ENCODE assay signal across 8 cellular contexts in genomic region chr20:49608752-49609670, GRCh38. TPM values are rescaled to one million over a fixed set of nuclear protein-coding genes. Genes with fewer than 3 reads are reported as not detected.
DNase-seq lines count a peak whose midpoint lies in the region; ATAC-seq, FAIRE-seq and TF ChIP-seq lines count a peak whose summit lies in the region.

No MANE protein-coding gene starts in this region.

- no peak overlapping the region for H3K4me3 Mint-ChIP-seq in activated naive CD4-positive, alpha-beta T cell treated with anti-CD3 and anti-CD28 coated beads, Interleukin-2, amount 10 ng/mL, durations not matched to agents 7 days and 5 days

- peaks cover 26% of the 10 kb centered on the region for H3K27me3 Mint-ChIP-seq in activated naive CD4-positive, alpha-beta T cell treated with anti-CD3 and anti-CD28 coated beads, Interleukin-2, amount 10 ng/mL, durations not matched to agents 7 days and 5 days

- H3K27ac ChIP-seq in A549 (peak overlapping the region; percentile 48 to 50; a peak in 4 of 6 replicates), heart left ventricle (no peak overlapping the region), rectal smooth muscle tissue (ENCODE audit: low read depth, low read length) (no peak overlapping the region)

- POLR2A ChIA-PET in A549 (lab: Yijun Ruan, JAX): interaction anchor here (0.7 kb wide), 1 partner anchor 67 kb away, joined by 3 read pairs; no protein-coding TSS in a partner anchor

- H3K9me2 ChIP-seq in Loucy (replicated peaks; ENCODE audit: low read depth, low read length): no peaks in the 10 kb centered on the region

- no peak for TF ChIP-seq POLR2A in A549 (IDR thresholded peaks at IDR 0.05; ENCODE audit: low read length)
- no peak for TF ChIP-seq POLR2A in heart left ventricle (IDR thresholded peaks at IDR 0.05)

- CTCF ChIA-PET in A549 (lab: Yijun Ruan, JAX): interaction anchor here (0.5 to 12.7 kb wide), 101 partner anchors 9 to 363 kb away, joined by 3 to 546 read pairs (median 4); partner anchors contain the start of genes B4GALT5 and SLC9A8
- CTCF ChIA-PET in activated naive CD4-positive, alpha-beta T cell treated with anti-CD3 and anti-CD28 coated beads, Interleukin-2, amount 10 ng/mL, durations not matched to agents 7 days and 5 days (lab: Charles Lee): interaction anchor here (0.6 to 16.8 kb wide), 34 partner anchors 11 to 462 kb away, joined by 3 to 532 read pairs (median 4); partner anchors contain the start of gene SLC9A8

- peaks cover 36% of the 10 kb centered on the region for H3K4me1 Mint-ChIP-seq in activated naive CD4-positive, alpha-beta T cell treated with anti-CD3 and anti-CD28 coated beads, Interleukin-2, amount 10 ng/mL, durations not matched to agents 7 days and 5 days

- H3K4me2 ChIP-seq in A549 (peak overlapping the region; percentile 92), Loucy (ENCODE audit: low read depth, low read length, poor library complexity, severe bottlenecking) (peak overlapping the region; percentile 73)

- peak overlapping the region; percentile 20 for H3K27ac Mint-ChIP-seq in activated naive CD4-positive, alpha-beta T cell treated with anti-CD3 and anti-CD28 coated beads, Interleukin-2, amount 10 ng/mL, durations not matched to agents 7 days and 5 days

- FAIRE-seq in A549 (lab: Jason Lieb, UNC): no peak

- intact Hi-C loops in heart left ventricle (cut with DNase I): loop anchor here (1.0 to 10.0 kb wide), 6 partner anchors 66 to 277 kb away; no protein-coding TSS in a partner anchor

- TF ChIP-seq EP300 in A549 (IDR thresholded peaks at IDR 0.05): no peak

- DNase-seq in A549 (ENCODE audit: low read depth in 1 of 2, low spot score in 1 of 2) (peak; percentile 76 to 79), heart left ventricle (peak; percentile 58 to 84 (median 70))
- peak; percentile 87 for DNase-seq in activated naive CD4-positive, alpha-beta T cell treated with anti-CD3 and anti-CD28 coated beads, Interleukin-2, amount 10 ng/mL, durations not matched to agents 7 days and 5 days

- H3K36me3 Mint-ChIP-seq in activated naive CD4-positive, alpha-beta T cell treated with anti-CD3 and anti-CD28 coated beads, Interleukin-2, amount 10 ng/mL, durations not matched to agents 7 days and 5 days: peaks cover 10% of the 10 kb centered on the region

- H3K4me1 ChIP-seq in A549 (peaks cover 30% of the 10 kb centered on the region), Loucy (ENCODE audit: insufficient read depth, low read length, poor library complexity, severe bottlenecking) (no peaks in the 10 kb centered on the region), heart left ventricle (peaks cover 0 to 32% (median 14%) of the 10 kb centered on the region in 12 donors), rectal smooth muscle tissue (ENCODE audit: control insufficient read depth, insufficient read depth, low read length) (peaks cover 4% of the 10 kb centered on the region)

- H3K36me3 ChIP-seq in Loucy (ENCODE audit: insufficient read depth, low read length) (no peaks in the 10 kb centered on the region), heart left ventricle (no peaks in the 10 kb centered on the region), rectal smooth muscle tissue (ENCODE audit: control insufficient read depth, insufficient read depth, low read length) (no peaks in the 10 kb centered on the region)

- H3K27me3 ChIP-seq in Loucy (ENCODE audit: insufficient read depth, low read length, poor library complexity, severe bottlenecking) (no peaks in the 10 kb centered on the region), heart left ventricle (peaks cover 0 to 8% (median 0%) of the 10 kb centered on the region in 9 donors), rectal smooth muscle tissue (ENCODE audit: control insufficient read depth, insufficient read depth, low read length) (no peaks in the 10 kb centered on the region)

- no peaks in the 10 kb centered on the region for H3F3A ChIP-seq in Loucy (ENCODE audit: low read depth)

- H3K79me2 ChIP-seq in Loucy (ENCODE audit: insufficient read depth, low read length): no peaks in the 10 kb centered on the region

- TF ChIP-seq CTCF in A549 (IDR thresholded peaks at IDR 0.05) (peak; percentile 98), Loucy (conservative IDR thresholded peaks at IDR 0.05; ENCODE audit: low read length) (peak; percentile 94), heart left ventricle (IDR thresholded peaks at IDR 0.05) (peak; percentile 93 to 99 (median 96))

- H3K4me3 ChIP-seq in A549: peak overlapping the region; percentile 22; the same call in 1 of the 3 replicates
- H3K4me3 ChIP-seq in Loucy (ENCODE audit: low read length, poor library complexity, severe bottlenecking): peak overlapping the region; percentile 65
- peak overlapping the region in 1 of 12 donors; percentile 16 for H3K4me3 ChIP-seq in heart left ventricle
- peak overlapping the region; percentile 35 for H3K4me3 ChIP-seq in rectal smooth muscle tissue (ENCODE audit: low read length)

- 8% methylated on average over 17 of the region's 17 CpGs for WGBS in A549 (ENCODE audit: missing lambda C conversion rate)
- WGBS in heart left ventricle, 4 donors: 7 to 14% (median 9%) methylated on average over 12 to 17 of the region's 17 CpGs

- no peaks in the 10 kb centered on the region for H4K20me1 ChIP-seq in Loucy (ENCODE audit: insufficient read depth, low read length, poor library complexity, severe bottlenecking)

- peak; percentile 95 to 96 for TF ChIP-seq RAD21 in A549 (conservative IDR thresholded peaks at IDR 0.05 in 1 of 2, IDR thresholded peaks at IDR 0.05 in 1 of 2)

- H3K9me3 ChIP-seq in A549 (no peaks in the 10 kb centered on the region), Loucy (ENCODE audit: insufficient read depth, low read depth, low read length) (no peaks in the 10 kb centered on the region), heart left ventricle (no peaks in the 10 kb centered on the region)

- ATAC-seq in A549: peak; percentile 58 to 66
- peak; percentile 59 for ATAC-seq in GM18498 (IDR thresholded peaks at IDR 0.05; ENCODE audit: unreplicated experiment)
- peak; percentile 79 for ATAC-seq in SK-N-SH treated with all-trans-retinoic acid at 6 μM for 48 hours
- peak; percentile 23 to 73 (median 50) for ATAC-seq in heart left ventricle
- no peak for ATAC-seq in HG02884 (IDR thresholded peaks at IDR 0.05; ENCODE audit: unreplicated experiment)

- H2AFZ ChIP-seq in Loucy (ENCODE audit: low read length): peak overlapping the region; percentile 85

- H3K9me3 Mint-ChIP-seq in activated naive CD4-positive, alpha-beta T cell treated with anti-CD3 and anti-CD28 coated beads, Interleukin-2, amount 10 ng/mL, durations not matched to agents 7 days and 5 days: no peaks in the 10 kb centered on the region

- H3K9ac ChIP-seq in Loucy (ENCODE audit: low read depth, low read length, poor library complexity, severe bottlenecking) (no peak overlapping the region), rectal smooth muscle tissue (ENCODE audit: low read length) (no peak overlapping the region)

TF ChIP-seq in A549, 52 proteins besides CTCF, POLR2A, EP300 and RAD21:
- TF ChIP-seq FOSB (CRISPR knock-in tag; IDR thresholded peaks at IDR 0.05) (no peak), SMC3 (IDR thresholded peaks at IDR 0.05) (peak; percentile 96)
- TF ChIP-seq, protein P1, sequence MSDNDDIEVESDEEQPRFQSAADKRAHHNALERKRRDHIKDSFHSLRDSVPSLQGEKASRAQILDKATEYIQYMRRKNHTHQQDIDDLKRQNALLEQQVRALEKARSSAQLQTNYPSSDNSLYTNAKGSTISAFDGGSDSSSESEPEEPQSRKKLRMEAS (IDR thresholded peaks at IDR 0.05): peak; percentile 61

TF ChIP-seq in SK-N-SH treated with all-trans-retinoic acid at 6 μM for 48 hours, 23 proteins besides CTCF, POLR2A, EP300 and RAD21:
- peak; percentile 70; the same call in 1 of the 2 replicates for TF ChIP-seq SNAI2 (CRISPR knock-in tag; IDR thresholded peaks at IDR 0.05)
- no peak for TF ChIP-seq RARB (CRISPR knock-in tag; IDR thresholded peaks at IDR 0.05)
- no peak for TF ChIP-seq ZNF70 (CRISPR knock-in tag; IDR thresholded peaks at IDR 0.05)
- no peak for TF ChIP-seq PPARA (CRISPR knock-in tag; IDR thresholded peaks at IDR 0.05; ENCODE audit: borderline replicate concordance)
- TF ChIP-seq CSDC2 (CRISPR knock-in tag; IDR thresholded peaks at IDR 0.05): no peak

RNA-seq across cellular contexts. Expression of gene PTGIS, which starts 41.1 kb away (rescaled TPM):
- 0.03 and 0.07 TPM in 2 replicates for polyA plus RNA-seq in A549 (2011; rRNA removed)
- 0.01 and 0.05 TPM in 2 replicates for polyA plus RNA-seq in A549 (2012; cell fraction: cytosol; rRNA removed)
- polyA plus RNA-seq in A549 (2012; cell fraction: nucleus; rRNA removed): 0.01 and 0.11 TPM in 2 replicates
- 0.04 to 0.05 TPM (median 0.04 TPM) in 3 replicates for polyA plus RNA-seq in A549 (2017; fragmentation: RNase III; extraction: RNeasy Plus Mini Kit Qiagen cat#74134 plus additional on column Dnase treatment)
- 0.04 and 0.24 TPM in 2 replicates for polyA minus RNA-seq in A549 (2011; rRNA and poly(A)+ RNA removed)
- total RNA-seq in heart left ventricle: 10 to 100 TPM; 11.9 to 95.2 (median 22.0) TPM
- polyA plus RNA-seq in heart left ventricle: 1 to 10 TPM; 5.3 to 7.3 TPM

Comparison
In these comparisons a context has a peak if more than half of its experiments do, and no peak if none do; other contexts are left out.
1. H3K27ac ChIP-seq: peak in A549 (2 of 2); none in heart left ventricle (0 of 12) and rectal smooth muscle tissue (single experiment).
2. RNA of gene PTGIS, which starts 41.1 kb away (polyA plus RNA-seq): 5.3 to 7.3 TPM in heart left ventricle; 0.01 to 0.11 TPM in A549; every median in the first group is over 4 times any median in the second.
3. Peak in every context shown above with its lines, with median percentiles within 50 percentile points of each other: DNase-seq and CTCF ChIP-seq.